In genomic region chr2:37196320-37197195, GRCh38 we compare ENCODE assay signal across 1 cellular context.
TF ChIP-seq lines count a peak whose summit lies in the region.

TSS of gene CEBPZOS (plus strand) at chr2:37196496. CDS start at chr2:37199705, 3,209 bp downstream.

TF ChIP-seq in HepG2, 621 proteins besides CTCF, POLR2A, EP300 and RAD21 (continued from another document and continues in another):
- TF ChIP-seq ZNF580 (CRISPR knock-in tag; IDR thresholded peaks at IDR 0.05; ENCODE audit: borderline replicate concordance, low read depth) (peak; percentile 91; the same call in 1 of the 2 replicates), SUZ12 (IDR thresholded peaks at IDR 0.05; ENCODE audit: low read depth, low read length) (no peak), NR1H2 (CRISPR knock-in tag; IDR thresholded peaks at IDR 0.05; ENCODE audit: borderline replicate concordance, low read depth) (peak; percentile 96), THRA (CRISPR knock-in tag; IDR thresholded peaks at IDR 0.05; ENCODE audit: borderline replicate concordance) (peak; percentile 18), REL (CRISPR knock-in tag; conservative IDR thresholded peaks at IDR 0.05) (0 out of 2 replicates have a peak, but pooled peaks have one; percentile 15), ZNF207 (IDR thresholded peaks at IDR 0.05; ENCODE audit: borderline replicate concordance) (no peak), ZNF879 (CRISPR knock-in tag; IDR thresholded peaks at IDR 0.05) (peak; percentile 93; the same call in 1 of the 2 replicates), ZNF382 (CRISPR knock-in tag; IDR thresholded peaks at IDR 0.05; ENCODE audit: borderline replicate concordance) (no peak), ZKSCAN8 (CRISPR knock-in tag; IDR thresholded peaks at IDR 0.05; ENCODE audit: borderline replicate concordance) (peak; percentile 15; the same call in 1 of the 2 replicates), ZNF629 (CRISPR knock-in tag; conservative IDR thresholded peaks at IDR 0.05) (peak; percentile 29), XBP1 (CRISPR knock-in tag; IDR thresholded peaks at IDR 0.05) (peak; percentile 75; the same call in 1 of the 2 replicates), ZSCAN29 (CRISPR knock-in tag; conservative IDR thresholded peaks at IDR 0.05) (peak; percentile 53), CBFB (CRISPR knock-in tag; IDR thresholded peaks at IDR 0.05) (0 out of 2 replicates have a peak, but pooled peaks have one; percentile 11), NFIC (IDR thresholded peaks at IDR 0.05; ENCODE audit: low read length) (no peak), CBX1 (IDR thresholded peaks at IDR 0.05; ENCODE audit: low read depth) (peak; percentile 92), ZNF652 (CRISPR knock-in tag; IDR thresholded peaks at IDR 0.05; ENCODE audit: borderline replicate concordance, low read depth) (no peak), DPF2 (CRISPR knock-in tag; IDR thresholded peaks at IDR 0.05; ENCODE audit: borderline replicate concordance, low read depth) (no peak), AHR (CRISPR knock-in tag; IDR thresholded peaks at IDR 0.05) (peak; percentile 54; the same call in 1 of the 2 replicates), ETV6 (CRISPR knock-in tag; conservative IDR thresholded peaks at IDR 0.05) (peak; percentile 35), RFX5 (IDR thresholded peaks at IDR 0.05; ENCODE audit: low read depth, low read length) (no peak), ZNF136 (CRISPR knock-in tag; IDR thresholded peaks at IDR 0.05; ENCODE audit: low read depth) (0 out of 2 replicates have a peak, but pooled peaks have one; percentile 51), TCF7L2 (IDR thresholded peaks at IDR 0.05; ENCODE audit: low read depth, low read length) (no peak), ZNF12 (CRISPR knock-in tag; IDR thresholded peaks at IDR 0.05) (no peak; the same call in none of the 2 replicates), RBAK (CRISPR knock-in tag; IDR thresholded peaks at IDR 0.05) (no peak), GTF2F1 (IDR thresholded peaks at IDR 0.05; ENCODE audit: low read length) (no peak), NR3C1 (CRISPR knock-in tag; IDR thresholded peaks at IDR 0.05) (no peak), RNF219 (CRISPR knock-in tag; IDR thresholded peaks at IDR 0.05) (peak; percentile 94), KAT8 (CRISPR knock-in tag; IDR thresholded peaks at IDR 0.05) (no peak; the same call in none of the 2 replicates), RCOR2 (CRISPR knock-in tag; IDR thresholded peaks at IDR 0.05) (no peak), TEAD2 (CRISPR knock-in tag; IDR thresholded peaks at IDR 0.05) (peak; percentile 72; the same call in 1 of the 2 replicates), GTF3A (CRISPR knock-in tag; conservative IDR thresholded peaks at IDR 0.05) (no peak), ZNF296 (CRISPR knock-in tag; conservative IDR thresholded peaks at IDR 0.05) (peak; percentile 91), GRHL1 (CRISPR knock-in tag; conservative IDR thresholded peaks at IDR 0.05) (no peak), ZNF205 (CRISPR knock-in tag; IDR thresholded peaks at IDR 0.05) (peak; percentile 27; the same call in 1 of the 2 replicates), ZNF30 (CRISPR knock-in tag; IDR thresholded peaks at IDR 0.05) (peak; percentile 93), ZNF354B (CRISPR knock-in tag; IDR thresholded peaks at IDR 0.05) (peak; percentile 52; the same call in 1 of the 2 replicates), HMGA1 (CRISPR knock-in tag; conservative IDR thresholded peaks at IDR 0.05) (no peak), MAF1 (CRISPR knock-in tag; IDR thresholded peaks at IDR 0.05; ENCODE audit: borderline replicate concordance) (0 out of 2 replicates have a peak, but pooled peaks have one; percentile 33), IRX3 (CRISPR knock-in tag; IDR thresholded peaks at IDR 0.05; ENCODE audit: borderline replicate concordance, low read depth) (peak; percentile 97), IRF9 (CRISPR knock-in tag; IDR thresholded peaks at IDR 0.05; ENCODE audit: borderline replicate concordance) (peak; percentile 97; the same call in 1 of the 2 replicates), ZNF841 (CRISPR knock-in tag; IDR thresholded peaks at IDR 0.05; ENCODE audit: borderline replicate concordance) (no peak), ZNF644 (CRISPR knock-in tag; IDR thresholded peaks at IDR 0.05; ENCODE audit: low read depth) (no peak), ZNF34 (CRISPR knock-in tag; IDR thresholded peaks at IDR 0.05; ENCODE audit: borderline replicate concordance) (no peak), ZUFSP (CRISPR knock-in tag; IDR thresholded peaks at IDR 0.05; ENCODE audit: borderline replicate concordance) (peak; percentile 86; the same call in 1 of the 2 replicates)
- TF ChIP-seq, protein P1, sequence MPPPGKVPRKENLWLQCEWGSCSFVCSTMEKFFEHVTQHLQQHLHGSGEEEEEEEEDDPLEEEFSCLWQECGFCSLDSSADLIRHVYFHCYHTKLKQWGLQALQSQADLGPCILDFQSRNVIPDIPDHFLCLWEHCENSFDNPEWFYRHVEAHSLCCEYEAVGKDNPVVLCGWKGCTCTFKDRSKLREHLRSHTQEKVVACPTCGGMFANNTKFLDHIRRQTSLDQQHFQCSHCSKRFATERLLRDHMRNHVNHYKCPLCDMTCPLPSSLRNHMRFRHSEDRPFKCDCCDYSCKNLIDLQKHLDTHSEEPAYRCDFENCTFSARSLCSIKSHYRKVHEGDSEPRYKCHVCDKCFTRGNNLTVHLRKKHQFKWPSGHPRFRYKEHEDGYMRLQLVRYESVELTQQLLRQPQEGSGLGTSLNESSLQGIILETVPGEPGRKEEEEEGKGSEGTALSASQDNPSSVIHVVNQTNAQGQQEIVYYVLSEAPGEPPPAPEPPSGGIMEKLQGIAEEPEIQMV (CRISPR knock-in tag; IDR thresholded peaks at IDR 0.05; ENCODE audit: low read depth) = no peak; the same call in 1 of the 2 replicates
- TF ChIP-seq, protein P2, sequence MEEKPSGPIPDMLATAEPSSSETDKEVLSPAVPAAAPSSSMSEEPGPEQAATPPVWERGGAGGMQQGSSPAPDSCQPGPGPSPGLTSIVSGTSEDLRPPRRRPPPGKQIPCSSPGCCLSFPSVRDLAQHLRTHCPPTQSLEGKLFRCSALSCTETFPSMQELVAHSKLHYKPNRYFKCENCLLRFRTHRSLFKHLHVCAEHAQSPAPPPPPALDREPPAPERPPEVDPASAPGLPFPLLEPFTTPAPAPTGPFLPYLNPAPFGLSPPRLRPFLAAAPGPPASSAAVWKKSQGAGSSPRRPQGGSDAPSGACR (CRISPR knock-in tag; IDR thresholded peaks at IDR 0.05) = peak; percentile 45; the same call in 1 of the 2 replicates
- TF ChIP-seq, protein P3, sequence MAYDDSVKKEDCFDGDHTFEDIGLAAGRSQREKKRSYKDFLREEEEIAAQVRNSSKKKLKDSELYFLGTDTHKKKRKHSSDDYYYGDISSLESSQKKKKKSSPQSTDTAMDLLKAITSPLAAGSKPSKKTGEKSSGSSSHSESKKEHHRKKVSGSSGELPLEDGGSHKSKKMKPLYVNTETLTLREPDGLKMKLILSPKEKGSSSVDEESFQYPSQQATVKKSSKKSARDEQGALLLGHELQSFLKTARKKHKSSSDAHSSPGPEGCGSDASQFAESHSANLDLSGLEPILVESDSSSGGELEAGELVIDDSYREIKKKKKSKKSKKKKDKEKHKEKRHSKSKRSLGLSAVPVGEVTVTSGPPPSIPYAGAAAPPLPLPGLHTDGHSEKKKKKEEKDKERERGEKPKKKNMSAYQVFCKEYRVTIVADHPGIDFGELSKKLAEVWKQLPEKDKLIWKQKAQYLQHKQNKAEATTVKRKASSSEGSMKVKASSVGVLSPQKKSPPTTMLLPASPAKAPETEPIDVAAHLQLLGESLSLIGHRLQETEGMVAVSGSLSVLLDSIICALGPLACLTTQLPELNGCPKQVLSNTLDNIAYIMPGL (CRISPR knock-in tag; IDR thresholded peaks at IDR 0.05; ENCODE audit: borderline replicate concordance in 1 of 2, low read depth in 1 of 2) = peak; percentile 77 to 99; a peak in 3 of 4 replicates
- TF ChIP-seq, protein P4, sequence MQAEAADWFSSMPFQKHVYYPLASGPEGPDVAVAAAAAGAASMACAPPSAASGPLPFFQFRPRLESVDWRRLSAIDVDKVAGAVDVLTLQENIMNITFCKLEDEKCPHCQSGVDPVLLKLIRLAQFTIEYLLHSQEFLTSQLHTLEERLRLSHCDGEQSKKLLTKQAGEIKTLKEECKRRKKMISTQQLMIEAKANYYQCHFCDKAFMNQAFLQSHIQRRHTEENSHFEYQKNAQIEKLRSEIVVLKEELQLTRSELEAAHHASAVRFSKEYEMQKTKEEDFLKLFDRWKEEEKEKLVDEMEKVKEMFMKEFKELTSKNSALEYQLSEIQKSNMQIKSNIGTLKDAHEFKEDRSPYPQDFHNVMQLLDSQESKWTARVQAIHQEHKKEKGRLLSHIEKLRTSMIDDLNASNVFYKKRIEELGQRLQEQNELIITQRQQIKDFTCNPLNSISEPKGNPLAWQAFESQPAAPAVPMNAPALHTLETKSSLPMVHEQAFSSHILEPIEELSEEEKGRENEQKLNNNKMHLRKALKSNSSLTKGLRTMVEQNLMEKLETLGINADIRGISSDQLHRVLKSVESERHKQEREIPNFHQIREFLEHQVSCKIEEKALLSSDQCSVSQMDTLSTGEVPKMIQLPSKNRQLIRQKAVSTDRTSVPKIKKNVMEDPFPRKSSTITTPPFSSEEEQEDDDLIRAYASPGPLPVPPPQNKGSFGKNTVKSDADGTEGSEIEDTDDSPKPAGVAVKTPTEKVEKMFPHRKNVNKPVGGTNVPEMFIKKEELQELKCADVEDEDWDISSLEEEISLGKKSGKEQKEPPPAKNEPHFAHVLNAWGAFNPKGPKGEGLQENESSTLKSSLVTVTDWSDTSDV (CRISPR knock-in tag; IDR thresholded peaks at IDR 0.05) = peak; percentile 99
- TF ChIP-seq, protein P5, sequence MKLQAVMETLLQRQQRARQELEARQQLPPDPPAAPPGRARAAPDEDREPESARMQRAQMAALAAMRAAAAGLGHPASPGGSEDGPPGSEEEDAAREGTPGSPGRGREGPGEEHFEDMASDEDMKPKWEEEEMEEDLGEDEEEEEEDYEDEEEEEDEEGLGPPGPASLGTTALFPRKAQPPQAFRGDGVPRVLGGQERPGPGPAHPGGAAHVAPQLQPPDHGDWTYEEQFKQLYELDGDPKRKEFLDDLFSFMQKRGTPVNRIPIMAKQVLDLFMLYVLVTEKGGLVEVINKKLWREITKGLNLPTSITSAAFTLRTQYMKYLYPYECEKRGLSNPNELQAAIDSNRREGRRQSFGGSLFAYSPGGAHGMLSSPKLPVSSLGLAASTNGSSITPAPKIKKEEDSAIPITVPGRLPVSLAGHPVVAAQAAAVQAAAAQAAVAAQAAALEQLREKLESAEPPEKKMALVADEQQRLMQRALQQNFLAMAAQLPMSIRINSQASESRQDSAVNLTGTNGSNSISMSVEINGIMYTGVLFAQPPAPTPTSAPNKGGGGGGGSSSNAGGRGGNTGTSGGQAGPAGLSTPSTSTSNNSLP (IDR thresholded peaks at IDR 0.05; ENCODE audit: low read depth, low read length) = peak; percentile 96
